Comparison of ENCODE assay signal across 2 cellular contexts in genomic region chr6:92109256-92109655, GRCh38.
TF ChIP-seq lines count a peak whose summit lies in the region.

No MANE protein-coding gene starts in this region.

TF ChIP-seq in IMR-90, 13 proteins besides CTCF, POLR2A, EP300 and RAD21:
- TF ChIP-seq FOS (IDR thresholded peaks at IDR 0.05; ENCODE audit: low read depth, low read length) (no peak), CHD1 (IDR thresholded peaks at IDR 0.05; ENCODE audit: low read depth, low read length) (no peak), MAFK (IDR thresholded peaks at IDR 0.05; ENCODE audit: low read depth, low read length) (no peak), BHLHE40 (IDR thresholded peaks at IDR 0.05; ENCODE audit: low read depth, low read length) (no peak), RFX5 (IDR thresholded peaks at IDR 0.05; ENCODE audit: low read depth, low read length) (no peak), CEBPB (IDR thresholded peaks at IDR 0.05; ENCODE audit: low read depth, low read length) (no peak), MAZ (IDR thresholded peaks at IDR 0.05; ENCODE audit: borderline replicate concordance, low read depth, low read length) (no peak), USF2 (IDR thresholded peaks at IDR 0.05; ENCODE audit: low read depth, low read length) (no peak), RCOR1 (IDR thresholded peaks at IDR 0.05; ENCODE audit: insufficient replicate concordance, low read length) (no peak), NFE2L2 (IDR thresholded peaks at IDR 0.05; ENCODE audit: low read depth, low read length) (no peak), MXI1 (IDR thresholded peaks at IDR 0.05; ENCODE audit: borderline replicate concordance, low read depth, low read length) (no peak), ELK1 (IDR thresholded peaks at IDR 0.05; ENCODE audit: borderline replicate concordance, low read depth, low read length) (no peak)
TF ChIP-seq in IMR-90: peak in this region for 0.

TF ChIP-seq in H1, 55 proteins besides CTCF, POLR2A, EP300 and RAD21:
- no peak for TF ChIP-seq USF2 (IDR thresholded peaks at IDR 0.05; ENCODE audit: low read length)
- no peak for TF ChIP-seq YY1 (IDR thresholded peaks at IDR 0.05; ENCODE audit: low read depth, low read length)
- TF ChIP-seq GABPA (IDR thresholded peaks at IDR 0.05; ENCODE audit: borderline replicate concordance, insufficient read depth, low read length), result no peak
- no peak for TF ChIP-seq SP2 (IDR thresholded peaks at IDR 0.05; ENCODE audit: low read length)
- TF ChIP-seq SP4 (IDR thresholded peaks at IDR 0.05; ENCODE audit: low read length), result no peak
- no peak for TF ChIP-seq RBBP5 (IDR thresholded peaks at IDR 0.05; ENCODE audit: borderline replicate concordance, low read depth, low read length)
- TF ChIP-seq CEBPB (IDR thresholded peaks at IDR 0.05; ENCODE audit: low read depth, low read length), result no peak
- no peak for TF ChIP-seq TBP (IDR thresholded peaks at IDR 0.05; ENCODE audit: low read depth, low read length)
